In the genomic region with DNA sequence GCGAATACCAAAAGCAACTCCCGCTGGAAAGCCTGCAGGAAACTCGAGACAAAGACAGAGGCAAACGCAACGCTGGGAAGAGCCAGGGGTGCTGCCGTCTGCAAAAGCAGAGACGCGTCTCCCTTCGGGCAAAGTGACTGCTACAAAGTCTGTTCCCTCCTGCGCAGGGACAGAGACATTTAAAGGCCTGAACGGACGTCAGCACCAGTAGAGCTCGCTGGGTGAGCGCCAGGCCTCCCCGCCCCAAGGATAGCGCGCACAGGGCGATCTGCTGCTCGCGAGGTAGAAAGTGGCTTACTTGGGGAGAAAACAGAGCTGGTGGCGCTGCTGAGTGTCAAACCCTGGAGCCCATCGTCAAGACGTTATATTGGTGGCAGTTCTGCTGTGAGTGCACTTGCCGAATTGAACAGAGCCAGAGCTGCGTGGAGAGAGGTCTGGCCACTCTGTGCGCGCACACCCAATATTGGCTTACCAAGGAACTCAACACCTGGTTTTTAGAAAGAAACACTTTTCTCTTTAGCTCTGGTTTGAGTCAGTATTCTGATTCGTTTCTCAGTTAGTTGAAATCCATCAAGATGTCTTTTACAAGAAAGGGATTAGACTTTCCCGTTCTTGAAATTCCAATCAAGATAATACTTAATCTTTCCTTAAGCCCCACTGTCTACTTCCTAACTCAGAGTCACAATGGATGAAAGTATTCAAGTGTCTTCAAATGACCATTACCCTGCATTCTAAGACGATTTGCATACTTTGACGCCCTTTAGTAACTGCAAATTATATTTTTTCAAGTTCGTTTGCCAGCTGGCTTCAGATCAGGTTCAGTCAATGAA, we compare ENCODE assay signal across 9 cellular contexts.
A peak's percentile ranks its signal among the peaks of the same experiment; 100 is the strongest.
DNase-seq lines count a peak whose midpoint lies in the region; ATAC-seq lines count a peak whose summit lies in the region.
"Had no signal": no experiment of that assay in that cellular context is flagged by ENCODE, and none has a peak within 500 bp of the region (broad histone marks: within the 10 kb centered on the region; RNA-seq: fewer than 3 reads in every experiment).

No MANE protein-coding gene starts in this region.

- ATAC-seq in naive thymus-derived CD4-positive, alpha-beta T cell: peak; percentile 40
- no peak for ATAC-seq in GM18861 (IDR thresholded peaks at IDR 0.05; ENCODE audit: unreplicated experiment)

- H3K4me1 Mint-ChIP-seq in activated CD4-positive, alpha-beta T cell treated with anti-CD3 and anti-CD28 coated beads, Interleukin-2, amount 10 ng/mL, durations not matched to agents 24 days and 14 days: peaks cover 8% of the 10 kb centered on the region
- peaks cover 7 to 17% (median 15%) of the 10 kb centered on the region in 7 donors for H3K4me1 Mint-ChIP-seq in naive thymus-derived CD4-positive, alpha-beta T cell

- H3K36me3 Mint-ChIP-seq in activated CD4-positive, alpha-beta T cell treated with anti-CD3 and anti-CD28 coated beads, Interleukin-2, amount 10 ng/mL, durations not matched to agents 24 days and 14 days (ENCODE audit: low read depth): no peaks in the 10 kb centered on the region
- no peaks in the 10 kb centered on the region for H3K36me3 Mint-ChIP-seq in naive thymus-derived CD4-positive, alpha-beta T cell

- no peaks in the 10 kb centered on the region for H3K4me1 ChIP-seq in naive thymus-derived CD4-positive, alpha-beta T cell (ENCODE audit: control insufficient read depth in 2 of 2, insufficient read depth in 2 of 2, low read length in 2 of 2)

- intact Hi-C loops in activated CD4-positive, alpha-beta T cell treated with anti-CD3 and anti-CD28 coated beads, Interleukin-2, amount 10 ng/mL, durations not matched to agents 24 days and 14 days (cut with micrococcal nuclease): no loop called here
- intact Hi-C loops in naive thymus-derived CD4-positive, alpha-beta T cell (cut with micrococcal nuclease): no loop called here

- H3K27ac ChIP-seq in naive thymus-derived CD4-positive, alpha-beta T cell (ENCODE audit: low read depth, low read length): no peak overlapping the region
- H3K27ac ChIP-seq: C4-2B had no signal

- H3K4me3 Mint-ChIP-seq in activated CD4-positive, alpha-beta T cell treated with anti-CD3 and anti-CD28 coated beads, Interleukin-2, amount 10 ng/mL, durations not matched to agents 24 days and 14 days: peak overlapping the region; percentile 73
- peak overlapping the region in 9 of 10 donors; percentile 69 to 85 (median 75) for H3K4me3 Mint-ChIP-seq in naive thymus-derived CD4-positive, alpha-beta T cell

- DNase-seq in activated CD4-positive, alpha-beta T cell treated with anti-CD3 and anti-CD28 coated beads, Interleukin-2, amount 10 ng/mL, durations not matched to agents 24 days and 14 days: peak; percentile 67
- no peak for DNase-seq in activated CD4-positive, alpha-beta T cell treated with anti-CD3 and anti-CD28 coated beads for 4 hours
- DNase-seq in NOMO-1 treated with dmso at 0.1 percent for 144 hours (lab: John Stamatoyannopoulos, UW; ENCODE audit: unreplicated experiment) (peak; percentile 77), dermis blood vessel endothelial cell (peak; percentile 11), SW 1271 (lab: John Stamatoyannopoulos, UW) (no peak), SHP77 treated with DMSO at 0.1 percent for 48 hours (lab: John Stamatoyannopoulos, UW) (no peak)
- DNase-seq in naive thymus-derived CD4-positive, alpha-beta T cell: peak in 2 of 9 donors; percentile 10 to 20

- POLR2A ChIA-PET in naive thymus-derived CD4-positive, alpha-beta T cell (lab: Charles Lee): no interaction called here

- no peak overlapping the region for H3K4me3 ChIP-seq in naive thymus-derived CD4-positive, alpha-beta T cell (ENCODE audit: low read length)

- H3K27me3 ChIP-seq in naive thymus-derived CD4-positive, alpha-beta T cell (ENCODE audit: control insufficient read depth in 2 of 2, insufficient read depth in 2 of 2, low read length in 2 of 2): no peaks in the 10 kb centered on the region

- peaks cover 29% of the 10 kb centered on the region for H3K27me3 Mint-ChIP-seq in activated CD4-positive, alpha-beta T cell treated with anti-CD3 and anti-CD28 coated beads, Interleukin-2, amount 10 ng/mL, durations not matched to agents 24 days and 14 days
- H3K27me3 Mint-ChIP-seq in naive thymus-derived CD4-positive, alpha-beta T cell: peaks cover 15 to 50% (median 43%) of the 10 kb centered on the region in 5 donors

- H3K9me3 Mint-ChIP-seq in activated CD4-positive, alpha-beta T cell treated with anti-CD3 and anti-CD28 coated beads, Interleukin-2, amount 10 ng/mL, durations not matched to agents 24 days and 14 days: no peaks in the 10 kb centered on the region
- no peaks in the 10 kb centered on the region for H3K9me3 Mint-ChIP-seq in naive thymus-derived CD4-positive, alpha-beta T cell

- CTCF ChIA-PET in naive thymus-derived CD4-positive, alpha-beta T cell (lab: Charles Lee): interaction anchor here (0.7 kb wide), 1 partner anchor 10 kb away, joined by 3 read pairs; no protein-coding TSS in a partner anchor

- no peaks in the 10 kb centered on the region for H3K36me3 ChIP-seq in naive thymus-derived CD4-positive, alpha-beta T cell (ENCODE audit: control insufficient read depth in 2 of 3, insufficient read depth in 3 of 3, low read length in 3 of 3)

- H3K27ac Mint-ChIP-seq in activated CD4-positive, alpha-beta T cell treated with anti-CD3 and anti-CD28 coated beads, Interleukin-2, amount 10 ng/mL, durations not matched to agents 24 days and 14 days: no peak overlapping the region
- peak overlapping the region in 1 of 9 donors; percentile 14 for H3K27ac Mint-ChIP-seq in naive thymus-derived CD4-positive, alpha-beta T cell

- H3K9me3 ChIP-seq in naive thymus-derived CD4-positive, alpha-beta T cell (ENCODE audit: control insufficient read depth in 2 of 3, low read length in 3 of 3): no peaks in the 10 kb centered on the region

Comparison
In these comparisons a context has a peak if more than half of its experiments do, and no peak if none do; other contexts are left out.
1. DNase-seq: peak in activated CD4-positive, alpha-beta T cell treated with anti-CD3 and anti-CD28 coated beads, Interleukin-2, amount 10 ng/mL, durations not matched to agents 24 days and 14 days (single experiment), NOMO-1 treated with dmso at 0.1 percent for 144 hours (single experiment) and dermis blood vessel endothelial cell (single experiment); none in activated CD4-positive, alpha-beta T cell treated with anti-CD3 and anti-CD28 coated beads for 4 hours (0 of 2), SW 1271 (0 of 2) and SHP77 treated with DMSO at 0.1 percent for 48 hours (single experiment).